ENCODE assay signal across 8 cellular contexts in the genomic region with DNA sequence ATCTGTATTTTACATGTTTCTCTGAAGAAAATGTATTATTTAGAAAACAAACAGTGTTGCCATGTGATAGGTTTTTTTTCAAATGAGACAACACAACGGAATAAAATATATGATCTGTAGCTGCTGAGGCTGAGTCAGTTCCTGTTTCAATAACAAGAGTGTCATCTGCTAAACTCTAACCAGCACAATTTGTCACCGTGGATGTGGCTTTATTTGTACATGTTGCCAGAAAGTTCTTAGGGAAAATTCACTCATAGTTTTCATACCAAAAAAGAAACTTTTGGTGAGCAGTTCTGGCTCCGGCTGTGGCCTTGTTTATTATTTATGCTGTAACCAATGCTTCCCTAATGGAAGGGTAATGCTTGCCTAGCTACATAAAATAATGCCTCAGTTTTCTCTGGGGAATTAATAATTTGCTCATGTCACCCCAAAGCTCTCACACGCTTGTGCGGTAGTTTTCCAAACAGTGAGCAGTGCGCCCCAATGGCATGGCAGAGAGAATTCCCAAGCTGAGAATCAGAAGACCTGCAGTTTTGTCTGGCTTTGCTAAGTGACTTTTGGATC. TPM values are rescaled to one million over a fixed set of nuclear protein-coding genes. Genes with fewer than 3 reads are reported as not detected.
DNase-seq lines count a peak whose midpoint lies in the region; ATAC-seq, FAIRE-seq and TF ChIP-seq lines count a peak whose summit lies in the region.

No MANE protein-coding gene starts in this region.

- peak; percentile 39 for ATAC-seq in GM19395 (IDR thresholded peaks at IDR 0.05; ENCODE audit: unreplicated experiment)

- peak overlapping the region; percentile 94 to 100 (median 97) for H3K27ac ChIP-seq in BLaER1 treated with 17β-estradiol and CSF1 and Interleukin-3, amounts not matched to agents 10 nM and 100 nM
- H3K27ac ChIP-seq in Karpas-422 (ENCODE audit: low read length): 0 out of 2 replicates have a peak overlapping the region, but pooled peaks have one; percentile 1

- peaks cover 69 to 84% (median 76%) of the 10 kb centered on the region in 10 experiments for H3K4me1 ChIP-seq in BLaER1 treated with 17β-estradiol and CSF1 and Interleukin-3, amounts not matched to agents 10 nM and 100 nM
- H3K4me1 ChIP-seq in Karpas-422 (ENCODE audit: low read length): peaks cover 59% of the 10 kb centered on the region
- H3K4me1 ChIP-seq in skeletal muscle satellite cell (ENCODE audit: control insufficient read depth, insufficient read depth, low read length): peaks cover 68% of the 10 kb centered on the region

- H3K27me3 ChIP-seq in BLaER1 treated with 17β-estradiol and CSF1 and Interleukin-3, amounts not matched to agents 10 nM and 100 nM: no peaks in the 10 kb centered on the region
- no peaks in the 10 kb centered on the region for H3K27me3 ChIP-seq in Karpas-422 (ENCODE audit: low read length)
- H3K27me3 ChIP-seq in skeletal muscle satellite cell (ENCODE audit: control insufficient read depth, insufficient read depth, low read length): no peaks in the 10 kb centered on the region

- TF ChIP-seq CTCF in fibroblast of mammary gland (conservative IDR thresholded peaks at IDR 0.05; ENCODE audit: control insufficient read depth, insufficient read depth, low read depth, low read length): no peak

- no peaks in the 10 kb centered on the region for H4K20me1 ChIP-seq in BLaER1 treated with 17β-estradiol and CSF1 and Interleukin-3, amounts not matched to agents 10 nM and 100 nM
- no peaks in the 10 kb centered on the region for H4K20me1 ChIP-seq in Karpas-422 (ENCODE audit: insufficient read depth, low read depth, low read length)

- H3K36me3 ChIP-seq in BLaER1 treated with 17β-estradiol and CSF1 and Interleukin-3, amounts not matched to agents 10 nM and 100 nM: no peaks in the 10 kb centered on the region
- H3K36me3 ChIP-seq in Karpas-422 (ENCODE audit: insufficient read depth, low read length) (no peaks in the 10 kb centered on the region), skeletal muscle satellite cell (ENCODE audit: insufficient read depth, low read length) (no peaks in the 10 kb centered on the region)

- peak overlapping the region; percentile 27 to 54 (median 40); a peak in 16 of 20 replicates for H3K4me3 ChIP-seq in BLaER1 treated with 17β-estradiol and CSF1 and Interleukin-3, amounts not matched to agents 10 nM and 100 nM
- H3K4me3 ChIP-seq in Karpas-422 (ENCODE audit: low read length) (no peak overlapping the region), fibroblast of mammary gland (ENCODE audit: control insufficient read depth, low read depth, low read length) (no peak overlapping the region), skeletal muscle satellite cell (ENCODE audit: low read length) (peak overlapping the region; percentile 60)

- TF ChIP-seq POLR2A in GM12892 (IDR thresholded peaks at IDR 0.05; ENCODE audit: low read depth, low read length): no peak

- DNase-seq in Karpas-422: peak; percentile 50
- peak; percentile 51 for DNase-seq in activated CD4-positive, alpha-beta T cell treated with anti-CD3 and anti-CD28 coated beads, Interleukin-2, amount 50 U/mL, for 1 hour
- peak; percentile 97 for DNase-seq in fibroblast of mammary gland (ENCODE audit: low read depth)
- no peak for DNase-seq in GM12892 (ENCODE audit: insufficient read length)
- DNase-seq in SKM-1 treated with dmso at 0.1 percent for 144 hours (lab: John Stamatoyannopoulos, UW; ENCODE audit: unreplicated experiment): no peak

- H3K79me2 ChIP-seq in Karpas-422 (ENCODE audit: low read length): no peaks in the 10 kb centered on the region

- peaks cover 0 to 7% (median 0%) of the 10 kb centered on the region in 11 experiments; a peak in 2 of 22 replicates for H3K9me3 ChIP-seq in BLaER1 treated with 17β-estradiol and CSF1 and Interleukin-3, amounts not matched to agents 10 nM and 100 nM (replicated peaks in 1 of 11)
- H3K9me3 ChIP-seq in Karpas-422 (ENCODE audit: low read length) (no peaks in the 10 kb centered on the region), skeletal muscle satellite cell (replicated peaks; ENCODE audit: low read length) (no peaks in the 10 kb centered on the region)

- no peak for FAIRE-seq in GM12892 (lab: Jason Lieb, UNC)

- peak overlapping the region; percentile 86 to 95 (median 91) for H3K4me2 ChIP-seq in BLaER1 treated with 17β-estradiol and CSF1 and Interleukin-3, amounts not matched to agents 10 nM and 100 nM
- H3K4me2 ChIP-seq in Karpas-422 (ENCODE audit: low read depth, low read length, poor library complexity, severe bottlenecking): peak overlapping the region; percentile 46
- peak overlapping the region; percentile 72 for H3K4me2 ChIP-seq in skeletal muscle satellite cell (ENCODE audit: low read length)

- H3K9me2 ChIP-seq in Karpas-422 (replicated peaks; ENCODE audit: insufficient read depth, low read length): no peaks in the 10 kb centered on the region

- H3K9ac ChIP-seq in BLaER1 treated with 17β-estradiol and CSF1 and Interleukin-3, amounts not matched to agents 10 nM and 100 nM: peak overlapping the region; percentile 81 to 98 (median 87)
- no peak overlapping the region for H3K9ac ChIP-seq in Karpas-422 (ENCODE audit: low read length)
- peak overlapping the region; percentile 85 for H3K9ac ChIP-seq in skeletal muscle satellite cell (ENCODE audit: low read depth, low read length)

- H2AFZ ChIP-seq in Karpas-422 (ENCODE audit: low read length): no peak overlapping the region

RNA-seq across cellular contexts. Expression of a gene that starts 20.3 kb away (rescaled TPM):
- 3.9 and 5.9 TPM in 2 replicates for total RNA-seq in Karpas-422 (2014; rRNA removed; shearing (Covaris generic); ENCODE audit: low replicate concordance)
- 40.1 and 64.7 TPM in 2 replicates for total RNA-seq in skeletal muscle satellite cell (2012; rRNA removed)
- 43.8 TPM for polyA plus RNA-seq in GM12892 (2012; ENCODE audit: missing spikeins)

Comparison
In these comparisons a context has a peak if more than half of its experiments do, and no peak if none do; other contexts are left out.
1. H3K4me3 ChIP-seq: peak in BLaER1 treated with 17β-estradiol and CSF1 and Interleukin-3, amounts not matched to agents 10 nM and 100 nM (10 of 10) and skeletal muscle satellite cell (single experiment); none in Karpas-422 (single experiment) and fibroblast of mammary gland (single experiment).
2. DNase-seq: peak in Karpas-422 (single experiment), activated CD4-positive, alpha-beta T cell treated with anti-CD3 and anti-CD28 coated beads, Interleukin-2, amount 50 U/mL, for 1 hour (single experiment) and fibroblast of mammary gland (single experiment); none in GM12892 (single experiment) and SKM-1 treated with dmso at 0.1 percent for 144 hours (single experiment).
3. Peak in every context shown above with its lines, with median percentiles within 50 percentile points of each other: H3K4me2 ChIP-seq.